Comparison of ENCODE assay signal across 1 cellular context in genomic region chr15:73375755-73376305, GRCh38.
TF ChIP-seq lines count a peak whose summit lies in the region.

No MANE protein-coding gene starts in this region.

TF ChIP-seq in SK-N-SH, 30 proteins besides CTCF, POLR2A, EP300 and RAD21 (continued from another document):
- TF ChIP-seq REST (IDR thresholded peaks at IDR 0.05; ENCODE audit: low read depth, low read length) = no peak
- TF ChIP-seq FOXJ3 (CRISPR knock-in tag; IDR thresholded peaks at IDR 0.05) = no peak
- no peak for TF ChIP-seq ZBTB33 (IDR thresholded peaks at IDR 0.05; ENCODE audit: borderline replicate concordance, low read depth)
